Comparison of ENCODE assay signal across 25 cellular contexts in the genomic region with DNA sequence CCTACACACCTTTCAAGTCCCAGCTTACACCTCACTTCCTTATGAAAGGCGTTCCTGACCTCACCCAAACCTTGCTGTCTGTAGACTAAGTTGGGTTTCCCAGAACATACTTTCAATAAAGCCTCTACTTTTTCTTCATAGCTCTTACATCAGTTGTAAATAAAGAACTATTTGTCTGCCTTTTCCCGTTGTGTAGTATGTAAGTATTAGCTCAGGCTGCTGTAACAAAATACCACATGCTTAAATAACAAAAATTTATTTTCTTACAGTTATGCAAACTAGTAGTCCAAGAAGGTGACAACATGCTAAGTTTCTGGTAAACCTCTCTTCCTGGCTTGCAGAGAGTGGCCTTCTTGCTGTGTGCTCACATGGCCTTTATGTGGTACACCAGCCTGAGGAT.
"Had no signal": no experiment of that assay in that cellular context is flagged by ENCODE, and none has a peak within 500 bp of the region (broad histone marks: within the 10 kb centered on the region; RNA-seq: fewer than 3 reads in every experiment).

No MANE protein-coding gene starts in this region.

- H3K27ac ChIP-seq: dorsolateral prefrontal cortex, lower lobe of right lung, neural progenitor cell, prostate gland, skin epidermis, spleen, testis, tibial artery, upper lobe of left lung had no signal

- FAIRE-seq: colon, frontal cortex, urothelium cell line had no signal

- H3K27me3 ChIP-seq: dorsolateral prefrontal cortex, neural progenitor cell, spleen, testis, tibial artery, upper lobe of left lung had no signal

- DNase-seq: dorsolateral prefrontal cortex; effector CD4-positive, alpha-beta T cell; hypothalamus; immature natural killer cell; islet precursor cell; kidney glomerular epithelial cell; left ventricle myocardium superior; lower lobe of right lung; naive B cell; right cardiac atrium; spleen; stimulated activated CD4-positive, alpha-beta T cell treated with anti-CD3 and anti-CD28 coated beads, Interleukin-4, amount 100 ng/mL, for 4 hours; stimulated activated naive CD8-positive, alpha-beta T cell treated with anti-CD3 and anti-CD28 coated beads, Interleukin-15, Interleukin-2, amounts not matched to agents 100 U/mL and 50 U/mL, for 24 hours; substantia nigra; testis; tibial artery; upper lobe of left lung had no signal

- ATAC-seq: left ventricle myocardium superior; lower lobe of right lung; natural killer cell treated with Interleukin-12 subunit alpha and Interleukin-12 subunit beta and Interleukin-15 and Interleukin-18, amount 100 ng/mL, for 72 hours; right cardiac atrium; stimulated activated memory B cell treated with anti-CD40 and anti-IgM and Interleukin-4, amounts not matched to agents 10 μg/mL and 1 μg/mL and 100 μg/mL, for 72 hours; stimulated activated naive CD8-positive, alpha-beta T cell treated with anti-CD3 and anti-CD28 coated beads, Interleukin-15, Interleukin-2, amounts not matched to agents 100 U/mL and 50 U/mL, for 24 hours had no signal

- H3K36me3 ChIP-seq: lower lobe of right lung, neural progenitor cell, prostate gland, spleen, tibial artery, upper lobe of left lung had no signal

- H2AFZ ChIP-seq: neural progenitor cell had no signal

- H3K9me3 ChIP-seq: lower lobe of right lung, prostate gland, spleen, testis, tibial artery, upper lobe of left lung had no signal

- H3K4me2 ChIP-seq: neural progenitor cell had no signal

- H3K4me1 ChIP-seq: neural progenitor cell, prostate gland, spleen had no signal

- H3K4me3 ChIP-seq: dorsolateral prefrontal cortex, lower lobe of right lung, neural progenitor cell, prostate gland, skin epidermis, spleen, testis, tibial artery, upper lobe of left lung had no signal

- H3K9ac ChIP-seq: neural progenitor cell had no signal
